Comparison of ENCODE assay signal across 23 cellular contexts in genomic region chr15:58154769-58155168, GRCh38. TPM values are rescaled to one million over a fixed set of nuclear protein-coding genes. Genes with fewer than 3 reads are reported as not detected.
DNase-seq lines count a peak whose midpoint lies in the region; ATAC-seq, FAIRE-seq and TF ChIP-seq lines count a peak whose summit lies in the region.
"Had no signal": no experiment of that assay in that cellular context is flagged by ENCODE, and none has a peak within 500 bp of the region (broad histone marks: within the 10 kb centered on the region; RNA-seq: fewer than 3 reads in every experiment).

No MANE protein-coding gene starts in this region.

- no peak for FAIRE-seq in keratinocyte (lab: Jason Lieb, UNC)
- FAIRE-seq: A204.1, G401.6, GM19239, H1 had no signal

- H4K20me1 ChIP-seq in mammary epithelial cell (ENCODE audit: insufficient read depth, low read length) (no peaks in the 10 kb centered on the region), keratinocyte (ENCODE audit: control insufficient read depth, extremely low read depth, insufficient read depth, low read length) (no peaks in the 10 kb centered on the region)
- H4K20me1 ChIP-seq: BLaER1 had no signal

- H3K4me3 ChIP-seq in mammary epithelial cell (replicated peaks in 1 of 3; ENCODE audit: insufficient read depth in 1 of 3, low read depth in 2 of 3, low read length in 3 of 3), result no peak overlapping the region
- H3K4me3 ChIP-seq in breast epithelium, result no peak overlapping the region
- no peak overlapping the region for H3K4me3 ChIP-seq in keratinocyte (ENCODE audit: control insufficient read depth in 2 of 3, extremely low read depth in 1 of 3, insufficient read depth in 2 of 3, low read depth in 1 of 3, low read length in 3 of 3)
- H3K4me3 ChIP-seq: BLaER1, GM23248 had no signal

- H3K36me3 Mint-ChIP-seq in WTC11, result no peaks in the 10 kb centered on the region
- H3K36me3 Mint-ChIP-seq: CD4-positive, CD25-positive, alpha-beta regulatory T cell; CD8-positive, alpha-beta T cell had no signal

- H3K9me3 ChIP-seq in mammary epithelial cell (replicated peaks; ENCODE audit: insufficient read depth, low read length) (no peaks in the 10 kb centered on the region), breast epithelium (no peaks in the 10 kb centered on the region), keratinocyte (ENCODE audit: control insufficient read depth, low read depth, low read length) (no peaks in the 10 kb centered on the region)
- H3K9me3 ChIP-seq: BLaER1, Caco-2 had no signal

- H3K27me3 ChIP-seq in mammary epithelial cell (ENCODE audit: insufficient read depth, low read length), result no peaks in the 10 kb centered on the region
- H3K27me3 ChIP-seq in breast epithelium, result no peaks in the 10 kb centered on the region
- no peaks in the 10 kb centered on the region for H3K27me3 ChIP-seq in keratinocyte (ENCODE audit: control insufficient read depth, extremely low read depth, insufficient read depth, low read length)
- H3K27me3 ChIP-seq: BLaER1 had no signal

- H3K9ac ChIP-seq in mammary epithelial cell (ENCODE audit: insufficient read depth, low read length), result no peak overlapping the region
- no peak overlapping the region for H3K9ac ChIP-seq in keratinocyte (ENCODE audit: control insufficient read depth, extremely low read depth, insufficient read depth, low read length)
- H3K9ac ChIP-seq: BLaER1, GM23248 had no signal

- no peak overlapping the region for H2AFZ ChIP-seq in mammary epithelial cell (ENCODE audit: low read depth, low read length)
- H2AFZ ChIP-seq in keratinocyte (ENCODE audit: control insufficient read depth, low read length), result no peak overlapping the region
- H2AFZ ChIP-seq: GM23248 had no signal

- H3K9me3 Mint-ChIP-seq in WTC11, result no peaks in the 10 kb centered on the region
- H3K9me3 Mint-ChIP-seq: CD4-positive, CD25-positive, alpha-beta regulatory T cell; CD8-positive, alpha-beta T cell had no signal

- dilution Hi-C loops in mammary epithelial cell (cut with HindIII; ENCODE audit: low sequenced_read_pairs), result no loop called here
- dilution Hi-C loops in keratinocyte (cut with MboI; ENCODE audit: extremely low pct_ligation_motif_present, low sequenced_read_pairs), result no loop called here

- H3K79me2 ChIP-seq in mammary epithelial cell (ENCODE audit: insufficient read depth, low read length) (no peaks in the 10 kb centered on the region), keratinocyte (ENCODE audit: control insufficient read depth, insufficient read depth, low read length) (no peaks in the 10 kb centered on the region)

- TF ChIP-seq POLR2A in breast epithelium (IDR thresholded peaks at IDR 0.05), result no peak

- POLR2A ChIA-PET in WTC11 (lab: Charles Lee), result no interaction called here

- no TSS peak for BruUV-seq in mammary epithelial cell (replicated peaks; lab: Mats Ljungman, UMichigan)

- H3K36me3 ChIP-seq in mammary epithelial cell (ENCODE audit: insufficient read depth, low read length), result no peaks in the 10 kb centered on the region
- H3K36me3 ChIP-seq in breast epithelium, result no peaks in the 10 kb centered on the region
- H3K36me3 ChIP-seq in keratinocyte (ENCODE audit: control insufficient read depth in 2 of 2, extremely low read depth in 1 of 2, insufficient read depth in 2 of 2, low read length in 2 of 2), result no peaks in the 10 kb centered on the region
- H3K36me3 ChIP-seq: BLaER1 had no signal

- CTCF ChIA-PET in mammary epithelial cell (lab: Charles Lee; ENCODE audit: low non-redundant PET), result no interaction called here
- CTCF ChIA-PET in WTC11 (lab: Charles Lee), result interaction anchor here (0.6 kb wide), 1 partner anchor 430 kb away, joined by 3 read pairs; no protein-coding TSS in a partner anchor

- WGBS in mammary epithelial cell (ENCODE audit: low coverage, missing lambda C conversion rate), result 32% methylated on average over 2 of the region's 2 CpGs

- H3K4me2 ChIP-seq in mammary epithelial cell (ENCODE audit: insufficient read depth, low read depth, low read length) (no peak overlapping the region), keratinocyte (ENCODE audit: control insufficient read depth, extremely low read depth, insufficient read depth, low read depth, low read length) (peak overlapping the region; percentile 8)
- H3K4me2 ChIP-seq: BLaER1 had no signal

- peaks cover 9% of the 10 kb centered on the region for H3K4me1 ChIP-seq in mammary epithelial cell (ENCODE audit: insufficient read depth, low read length)
- H3K4me1 ChIP-seq in breast epithelium, result no peaks in the 10 kb centered on the region
- H3K4me1 ChIP-seq in keratinocyte (ENCODE audit: control insufficient read depth, extremely low read depth, insufficient read depth, low read length), result peaks cover 10% of the 10 kb centered on the region
- H3K4me1 ChIP-seq: BLaER1, Caco-2 had no signal

- DNase-seq in mammary epithelial cell (peak; percentile 73), breast epithelium (ENCODE audit: low spot score in 2 of 2) (no peak), epithelial cell of prostate (ENCODE audit: low read depth, low spot score) (peak; percentile 45), keratinocyte (ENCODE audit: low read depth, low spot score) (no peak), NCI-H774 (lab: John Stamatoyannopoulos, UW) (no peak), WTC11 (ENCODE audit: low spot score) (no peak)
- DNase-seq: Caco-2; CD4-positive, CD25-positive, alpha-beta regulatory T cell; CD8-positive, alpha-beta T cell; DMS153; DND-41; GM23248; H7; HCEC 1CT had no signal

- ATAC-seq in WTC11, result no peak
- ATAC-seq: CD8-positive, alpha-beta T cell had no signal

- intact Hi-C loops in mammary epithelial cell (cut with micrococcal nuclease) (no loop called here), breast epithelium (cut with DNase I; ENCODE audit: low total_unique reads) (no loop called here)

- no peaks in the 10 kb centered on the region for H3K4me1 Mint-ChIP-seq in WTC11
- H3K4me1 Mint-ChIP-seq: B cell; CD4-positive, CD25-positive, alpha-beta regulatory T cell had no signal

- H3K27ac Mint-ChIP-seq in WTC11, result no peak overlapping the region
- H3K27ac Mint-ChIP-seq: B cell; CD4-positive, CD25-positive, alpha-beta regulatory T cell; CD8-positive, alpha-beta T cell had no signal

- H3K4me3 Mint-ChIP-seq in WTC11, result no peak overlapping the region
- H3K4me3 Mint-ChIP-seq: B cell; CD4-positive, CD25-positive, alpha-beta regulatory T cell; CD8-positive, alpha-beta T cell had no signal

- no peaks in the 10 kb centered on the region for H3K27me3 Mint-ChIP-seq in WTC11 (ENCODE audit: low read depth)
- H3K27me3 Mint-ChIP-seq: CD4-positive, CD25-positive, alpha-beta regulatory T cell had no signal

- no peaks in the 10 kb centered on the region for H3K9me1 ChIP-seq in keratinocyte (ENCODE audit: control insufficient read depth, extremely low read depth, insufficient read depth, low read length)

- TF ChIP-seq CTCF in mammary epithelial cell (conservative IDR thresholded peaks at IDR 0.05 in 1 of 2, IDR thresholded peaks at IDR 0.05 in 1 of 2; ENCODE audit: extremely low read depth in 1 of 2, insufficient read depth in 1 of 2, low read depth in 1 of 2, low read length in 2 of 2) (no peak), breast epithelium (IDR thresholded peaks at IDR 0.05) (no peak), keratinocyte (optimal IDR thresholded peaks at IDR 0.05 in 1 of 3, IDR thresholded peaks at IDR 0.05 in 1 of 3, conservative IDR thresholded peaks at IDR 0.05 in 1 of 3; ENCODE audit: extremely low read depth in 1 of 3, insufficient read depth in 2 of 3, low read length in 3 of 3) (no peak), WTC11 (IDR thresholded peaks at IDR 0.05) (no peak)

- in situ Hi-C loops in mammary epithelial cell (cut with MboI; ENCODE audit: low sequenced_read_pairs in 2 of 2), result no loop called here

- H3K27ac ChIP-seq in mammary epithelial cell (ENCODE audit: insufficient read depth, low read depth, low read length) (no peak overlapping the region), breast epithelium (no peak overlapping the region), epithelial cell of prostate (peak overlapping the region; percentile 26), keratinocyte (ENCODE audit: control insufficient read depth, insufficient read depth, low read length) (no peak overlapping the region)
- H3K27ac ChIP-seq: 22Rv1, BLaER1, C4-2B, GM23248 had no signal

TF ChIP-seq in WTC11, 78 proteins besides CTCF, POLR2A, EP300 and RAD21 (continues in another document):
- TF ChIP-seq ERG (CRISPR knock-in tag; IDR thresholded peaks at IDR 0.05) (no peak), ZNF396 (CRISPR knock-in tag; IDR thresholded peaks at IDR 0.05; ENCODE audit: borderline replicate concordance) (no peak)

RNA-seq across cellular contexts. Expression of gene AQP9, which starts 16.6 kb away (rescaled TPM):
- total RNA-seq in mammary epithelial cell (not detected), breast epithelium (1 to 10 TPM; 1.3 to 6.9 (median 1.8) TPM), WTC11 (2021) (0.07 to 0.14 TPM in 2 of 3 replicates, not detected in the other)
- polyA plus RNA-seq in mammary epithelial cell (0.15 TPM), keratinocyte (1.5 to 3.6 TPM (median 2.6 TPM) in 3 replicates)
- polyA minus RNA-seq in mammary epithelial cell (not detected), keratinocyte (0.59 to 8.0 TPM (median 4.1 TPM) in 3 replicates)
- polyA plus RNA-seq in keratinocyte (2011; ENCODE audit: low read depth), result 15.3 TPM
- 0.58 and 1.3 TPM in 2 replicates for polyA plus RNA-seq in keratinocyte (2011; cell fraction: cytosol; rRNA removed)
- polyA plus RNA-seq in keratinocyte (2011; cell fraction: nucleus; rRNA removed), result 2.6 and 3.8 TPM in 2 replicates
- 0.91 and 18.3 TPM in 2 replicates for polyA plus RNA-seq in keratinocyte (2012; ENCODE audit: low replicate concordance)
- not detected for polyA minus RNA-seq in keratinocyte (2011; cell fraction: cytosol; rRNA and poly(A)+ RNA removed)
- 3.5 and 3.7 TPM in 2 replicates for polyA minus RNA-seq in keratinocyte (2011; cell fraction: nucleus; rRNA and poly(A)+ RNA removed)
- total RNA-seq: B cell; Caco-2; CD4-positive, CD25-positive, alpha-beta regulatory T cell; CD8-positive, alpha-beta T cell; GM23248; H1; H7 had no signal
- polyA plus RNA-seq: AG04450, GM23248, H1 had no signal

Comparison
In these comparisons a context has a peak if more than half of its experiments do, and no peak if none do; other contexts are left out.
1. DNase-seq: peak in mammary epithelial cell (single experiment) and epithelial cell of prostate (single experiment); none in breast epithelium (0 of 2), keratinocyte (single experiment), NCI-H774 (single experiment) and WTC11 (single experiment).